In the genomic region with DNA sequence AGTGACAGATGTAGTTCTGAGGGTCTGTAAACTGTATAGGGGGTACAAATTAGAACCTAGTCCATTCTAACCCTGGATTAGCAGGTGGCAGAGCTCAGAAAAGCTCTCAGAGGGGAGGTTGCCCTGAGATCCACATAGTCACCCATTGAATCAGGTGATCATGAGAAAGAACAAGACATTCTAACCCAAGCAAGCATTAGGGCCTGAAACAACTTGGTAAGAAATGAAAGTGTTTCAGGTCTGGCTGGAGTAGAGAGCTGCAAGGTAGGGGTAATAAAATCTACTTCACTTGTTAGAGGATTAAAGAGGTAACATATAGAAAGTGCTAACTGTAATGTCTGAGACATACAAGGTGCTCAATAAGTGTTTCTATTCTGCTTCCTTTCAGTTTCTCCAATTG, we compare ENCODE assay signal across 14 cellular contexts. TPM values are rescaled to one million over a fixed set of nuclear protein-coding genes. Genes with fewer than 3 reads are reported as not detected.
A peak's percentile ranks its signal among the peaks of the same experiment; 100 is the strongest.
DNase-seq lines count a peak whose midpoint lies in the region; ATAC-seq, FAIRE-seq and TF ChIP-seq lines count a peak whose summit lies in the region.
"Had no signal": no experiment of that assay in that cellular context is flagged by ENCODE, and none has a peak within 500 bp of the region (broad histone marks: within the 10 kb centered on the region; RNA-seq: fewer than 3 reads in every experiment).

No MANE protein-coding gene starts in this region.

- no peak overlapping the region for H3K18ac ChIP-seq in H9 (ENCODE audit: insufficient read length, low read depth, low read length)

- no peak overlapping the region for H3K4me2 ChIP-seq in endothelial cell of umbilical vein (ENCODE audit: insufficient read depth, low read length)
- H3K4me2 ChIP-seq in H9 (ENCODE audit: insufficient read depth, insufficient read length, low read length): no peak overlapping the region

- H4K8ac ChIP-seq in H9 (replicated peaks; ENCODE audit: insufficient read length, low read depth, low read length): no peak overlapping the region

- H3K14ac ChIP-seq in H9 (ENCODE audit: insufficient read depth, low read length): no peak overlapping the region

- no peak overlapping the region for H3K23ac ChIP-seq in H9 (ENCODE audit: insufficient read length, low read depth, low read length)

- H4K91ac ChIP-seq in H9 (ENCODE audit: insufficient read length, low read depth, low read length): no peak overlapping the region

- no peak overlapping the region for H3K4me3 ChIP-seq in endothelial cell of umbilical vein (replicated peaks in 1 of 3; ENCODE audit: insufficient read depth in 1 of 3, low read depth in 1 of 3, low read length in 3 of 3)
- no peak overlapping the region for H3K4me3 ChIP-seq in testis
- H3K4me3 ChIP-seq: lung, thyroid gland had no signal

- no peak overlapping the region for H2BK120ac ChIP-seq in H9 (ENCODE audit: low read depth, low read length, poor library complexity, severe bottlenecking)

- FAIRE-seq in endothelial cell of umbilical vein (lab: Jason Lieb, UNC): no peak

- no peak overlapping the region for H3K4me3 Mint-ChIP-seq in H9

- H2BK20ac ChIP-seq in H9 (ENCODE audit: low read depth, low read length, poor library complexity, severe bottlenecking): no peak overlapping the region

- no TSS peak for BruUV-seq in endothelial cell of umbilical vein (replicated peaks; lab: Mats Ljungman, UMichigan)

- H3K4me1 ChIP-seq in endothelial cell of umbilical vein (ENCODE audit: control insufficient read depth, extremely low read depth, insufficient read depth, low read length) (peaks cover 22% of the 10 kb centered on the region), H9 (ENCODE audit: insufficient read depth, low read length) (no peaks in the 10 kb centered on the region), testis (no peaks in the 10 kb centered on the region)

- H3K23me2 ChIP-seq in H9 (ENCODE audit: insufficient read length, low read depth, low read length, poor library complexity, severe bottlenecking): no peaks in the 10 kb centered on the region

- CTCF ChIA-PET in endothelial cell of umbilical vein (lab: Charles Lee): no interaction called here

- H3K9me3 Mint-ChIP-seq in H9: no peaks in the 10 kb centered on the region

- H2BK12ac ChIP-seq in H9 (ENCODE audit: insufficient read length, low read depth, low read length): no peak overlapping the region

- no peak overlapping the region for H2AK5ac ChIP-seq in H9 (ENCODE audit: insufficient read length, low read length)

- peak; percentile 61 for ATAC-seq in GM19023 (IDR thresholded peaks at IDR 0.05; ENCODE audit: unreplicated experiment)
- ATAC-seq in GM21723 (IDR thresholded peaks at IDR 0.05; ENCODE audit: unreplicated experiment): peak; percentile 67
- ATAC-seq in HG03159 (IDR thresholded peaks at IDR 0.05; ENCODE audit: unreplicated experiment): peak; percentile 53

- H3K36me3 ChIP-seq in endothelial cell of umbilical vein (ENCODE audit: control insufficient read depth in 2 of 2, extremely low read depth in 1 of 2, insufficient read depth in 2 of 2, low read length in 2 of 2) (no peaks in the 10 kb centered on the region), testis (ENCODE audit: low read depth, missing control alignments) (no peaks in the 10 kb centered on the region)
- H3K36me3 ChIP-seq: thyroid gland had no signal

- H3T11ph ChIP-seq in H9 (ENCODE audit: low read length): no peak overlapping the region

- H3K4ac ChIP-seq in H9 (ENCODE audit: low read depth, low read length): no peak overlapping the region

- H2BK15ac ChIP-seq in H9 (ENCODE audit: low read depth, low read length): no peak overlapping the region

- no peaks in the 10 kb centered on the region for H3K79me2 ChIP-seq in endothelial cell of umbilical vein (ENCODE audit: control insufficient read depth, insufficient read depth, low read length)
- no peaks in the 10 kb centered on the region for H3K79me2 ChIP-seq in H9 (ENCODE audit: insufficient read depth, low read length)

- no peak overlapping the region for H4K5ac ChIP-seq in H9 (ENCODE audit: insufficient read length, low read depth, low read length)

- POLR2A ChIA-PET in endothelial cell of umbilical vein (lab: Charles Lee): no interaction called here

- H3K9me1 ChIP-seq in endothelial cell of umbilical vein (replicated peaks; ENCODE audit: control insufficient read depth, extremely low read depth, insufficient read depth, low read length): no peaks in the 10 kb centered on the region

- no peaks in the 10 kb centered on the region for H4K20me1 ChIP-seq in endothelial cell of umbilical vein (replicated peaks; ENCODE audit: control insufficient read depth, extremely low read depth, insufficient read depth, low read length)
- H4K20me1 ChIP-seq in H9 (ENCODE audit: control insufficient read depth, insufficient read depth, insufficient read length): no peaks in the 10 kb centered on the region

- intact Hi-C loops in endothelial cell of umbilical vein (cut with micrococcal nuclease): no loop called here
- intact Hi-C loops in testis (cut with DNase I; ENCODE audit: low total_unique reads): no loop called here

- H3K56ac ChIP-seq in H9 (ENCODE audit: insufficient read length, low read depth, low read length): no peak overlapping the region

- no peak overlapping the region; a peak in 1 of 7 replicates for H3K27ac Mint-ChIP-seq in H9
- H3K27ac Mint-ChIP-seq: progenitor cell of endocrine pancreas had no signal

- no peak for TF ChIP-seq POLR2A in endothelial cell of umbilical vein (IDR thresholded peaks at IDR 0.05; ENCODE audit: low read depth, low read length)
- TF ChIP-seq POLR2A in testis (IDR thresholded peaks at IDR 0.05): no peak

- DNase-seq in endothelial cell of umbilical vein (ENCODE audit: low read depth, low spot score) (no peak), DMS 273 treated with DMSO at 0.1 percent for 48 hours (lab: John Stamatoyannopoulos, UW) (no peak), H9 (no peak), AG08395 (ENCODE audit: low spot score) (no peak), testis (no peak)
- DNase-seq: Calu3; effector CD4-positive, alpha-beta T cell; NCI-H2171; thyroid gland had no signal

- H2BK5ac ChIP-seq in H9 (ENCODE audit: insufficient read length, low read length): no peak overlapping the region

- peak overlapping the region; percentile 18 for H2AFZ ChIP-seq in endothelial cell of umbilical vein (ENCODE audit: low read depth, low read length)
- H2AFZ ChIP-seq in H9 (ENCODE audit: low read length): no peak overlapping the region

- TF ChIP-seq CTCF in endothelial cell of umbilical vein (IDR thresholded peaks at IDR 0.05; ENCODE audit: extremely low read depth in 1 of 2, insufficient read depth in 1 of 2, low read depth in 1 of 2, low read length in 2 of 2) (no peak), H9 (conservative IDR thresholded peaks at IDR 0.05) (no peak), testis (IDR thresholded peaks at IDR 0.05) (no peak)

- no peak overlapping the region for H3K27ac ChIP-seq in endothelial cell of umbilical vein (ENCODE audit: insufficient read depth, low read depth, low read length)
- no peak overlapping the region for H3K27ac ChIP-seq in H9 (ENCODE audit: insufficient read length, low read depth, low read length)
- no peak overlapping the region for H3K27ac ChIP-seq in testis
- H3K27ac ChIP-seq: thyroid gland had no signal

- peaks cover 5 to 7% of the 10 kb centered on the region in 2 experiments for H3K4me1 Mint-ChIP-seq in H9

- dilution Hi-C loops in endothelial cell of umbilical vein (cut with MboI; ENCODE audit: extremely low pct_ligation_motif_present, low sequenced_read_pairs): no loop called here

- no peaks in the 10 kb centered on the region for H3K79me1 ChIP-seq in H9 (ENCODE audit: insufficient read depth, low read depth, low read length, poor library complexity, severe bottlenecking)

- H3K9ac ChIP-seq in endothelial cell of umbilical vein (replicated peaks; ENCODE audit: extremely low read depth, insufficient read depth, low read length) (no peak overlapping the region), H9 (ENCODE audit: extremely low read depth, insufficient read length, low read length) (no peak overlapping the region)

- H3K27me3 ChIP-seq in endothelial cell of umbilical vein (ENCODE audit: control insufficient read depth in 2 of 2, insufficient read depth in 2 of 2, low read length in 2 of 2) (no peaks in the 10 kb centered on the region), H9 (ENCODE audit: insufficient read depth, low read length) (no peaks in the 10 kb centered on the region), testis (no peaks in the 10 kb centered on the region)
- H3K27me3 ChIP-seq: thyroid gland had no signal

- no peaks in the 10 kb centered on the region for H3K36me3 Mint-ChIP-seq in H9 (ENCODE audit: insufficient read depth in 1 of 3, low read depth in 3 of 3)

- H3K27me3 Mint-ChIP-seq in H9 (ENCODE audit: low read depth): no peaks in the 10 kb centered on the region
- H3K27me3 Mint-ChIP-seq: progenitor cell of endocrine pancreas had no signal

- H3K9me3 ChIP-seq in endothelial cell of umbilical vein (replicated peaks; ENCODE audit: control insufficient read depth, insufficient read depth, low read length) (no peaks in the 10 kb centered on the region), H9 (ENCODE audit: control insufficient read depth, low read depth, low read length) (no peaks in the 10 kb centered on the region), testis (no peaks in the 10 kb centered on the region)
- H3K9me3 ChIP-seq: thyroid gland had no signal

TF ChIP-seq in endothelial cell of umbilical vein, 7 proteins besides CTCF, POLR2A, EP300 and RAD21 (continues in another document):
- TF ChIP-seq EZH2 (IDR thresholded peaks at IDR 0.05; ENCODE audit: borderline replicate concordance, low read depth, low read length, severe bottlenecking) (no peak), JUN (IDR thresholded peaks at IDR 0.05; ENCODE audit: borderline replicate concordance, insufficient read depth, insufficient read length, low read depth) (no peak), GATA2 (IDR thresholded peaks at IDR 0.05; ENCODE audit: insufficient read depth, insufficient read length, low read depth, low read length) (no peak), POLR2AphosphoS5 (IDR thresholded peaks at IDR 0.05; ENCODE audit: insufficient read depth, low read depth, low read length) (no peak)
- TF ChIP-seq, protein P1, sequence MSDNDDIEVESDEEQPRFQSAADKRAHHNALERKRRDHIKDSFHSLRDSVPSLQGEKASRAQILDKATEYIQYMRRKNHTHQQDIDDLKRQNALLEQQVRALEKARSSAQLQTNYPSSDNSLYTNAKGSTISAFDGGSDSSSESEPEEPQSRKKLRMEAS (IDR thresholded peaks at IDR 0.05; ENCODE audit: insufficient read depth, insufficient read length): no peak

RNA-seq across cellular contexts. Expression of a gene that starts 8.8 kb away (rescaled TPM):
- total RNA-seq in endothelial cell of umbilical vein (37.9 and 38.9 TPM in 2 replicates), H9 (2021) (26.4 and 28.7 TPM in 2 replicates), testis (100 to 1,000 TPM; 102 to 110 TPM)
- polyA plus RNA-seq in endothelial cell of umbilical vein (14.9 and 16.1 TPM in 2 replicates), testis (ENCODE audit: insufficient read depth, low read depth, low replicate concordance) (64.9 TPM)
- polyA plus RNA-seq in endothelial cell of umbilical vein (2011; cell fraction: cytosol; rRNA removed): 13.1 and 16.8 TPM in 2 replicates
- 60.9 and 70.7 TPM in 2 replicates for polyA plus RNA-seq in endothelial cell of umbilical vein (2011; cell fraction: nucleus; rRNA removed)
- 15.3 and 16.1 TPM in 2 replicates for polyA plus RNA-seq in endothelial cell of umbilical vein (2012)
- polyA minus RNA-seq in endothelial cell of umbilical vein: 43.5 and 55.3 TPM in 2 replicates
- polyA minus RNA-seq in endothelial cell of umbilical vein (2011; cell fraction: cytosol; rRNA and poly(A)+ RNA removed): 10.2 TPM
- 132 and 204 TPM in 2 replicates for polyA minus RNA-seq in endothelial cell of umbilical vein (2011; cell fraction: nucleus; rRNA and poly(A)+ RNA removed)
